8 cellular contexts compared by ENCODE assay signal in genomic region chr6:44003345-44004061, GRCh38.
A peak's percentile ranks its signal among the peaks of the same experiment; 100 is the strongest.
DNase-seq lines count a peak whose midpoint lies in the region; TF ChIP-seq lines count a peak whose summit lies in the region.
"Had no signal": no experiment of that assay in that cellular context is flagged by ENCODE, and none has a peak within 500 bp of the region (broad histone marks: within the 10 kb centered on the region; RNA-seq: fewer than 3 reads in every experiment).

No MANE protein-coding gene starts in this region.

- H3K9me2 ChIP-seq in GM23248 (ENCODE audit: insufficient read depth), result no peaks in the 10 kb centered on the region

- H3K27me3 Mint-ChIP-seq in brain, result peaks cover 2% of the 10 kb centered on the region
- H3K27me3 Mint-ChIP-seq in nephron progenitor cell (ENCODE audit: low read depth, poor library complexity), result peaks cover 55% of the 10 kb centered on the region

- TF ChIP-seq CTCF in brain (conservative IDR thresholded peaks at IDR 0.05), result no peak
- no peak for TF ChIP-seq CTCF in nephron progenitor cell (IDR thresholded peaks at IDR 0.05)

- no peaks in the 10 kb centered on the region for H3K79me2 ChIP-seq in GM23248 (ENCODE audit: insufficient read depth)

- H3K4me1 Mint-ChIP-seq in brain (peaks cover 81% of the 10 kb centered on the region), nephron progenitor cell (peaks cover 69% of the 10 kb centered on the region)

- DNase-seq in ELF-1 (ENCODE audit: low read depth, low spot score), result peak; percentile 61
- no peak for DNase-seq in GM23248
- DNase-seq in nephron progenitor cell, result no peak
- no peak for DNase-seq in epidermal melanocyte (ENCODE audit: insufficient read length, low spot score)
- DNase-seq in NCI-H510A (lab: John Stamatoyannopoulos, UW), result no peak
- no peak for DNase-seq in Ammon's horn (ENCODE audit: low spot score)
- DNase-seq: NCI-H510A treated with DMSO at 0.1 percent for 48 hours had no signal

- WGBS in GM23248 (ENCODE audit: low coverage in 1 of 2, low lambda C conversion rate in 2 of 2, missing lambda C conversion rate in 2 of 2), 2 experiments, result 95 to 97% methylated on average over 22 of the region's 22 CpGs

- no peaks in the 10 kb centered on the region for H3F3A ChIP-seq in GM23248 (ENCODE audit: insufficient read depth)

- H3K27ac Mint-ChIP-seq in brain (peak overlapping the region; percentile 72 to 95 (median 91)), nephron progenitor cell (no peak overlapping the region)

- H3K27ac ChIP-seq in GM23248, result no peak overlapping the region

- no peaks in the 10 kb centered on the region for H3K9me3 ChIP-seq in GM23248 (ENCODE audit: low read depth)

- H2AFZ ChIP-seq in GM23248, result peak overlapping the region; percentile 81; the same call in 1 of the 2 replicates

- H3K9me3 Mint-ChIP-seq in brain (peaks cover 0 to 9% (median 0%) of the 10 kb centered on the region in 5 experiments), nephron progenitor cell (peaks cover 9% of the 10 kb centered on the region)

- peaks cover 12% of the 10 kb centered on the region; the same call in 1 of the 2 replicates for H3K4me1 ChIP-seq in GM23248 (ENCODE audit: insufficient read depth)

- H3K4me2 ChIP-seq in GM23248 (ENCODE audit: unreplicated experiment), result peak overlapping the region; percentile 75

- H3K9ac ChIP-seq in GM23248, result peak overlapping the region; percentile 67

- in situ Hi-C loops in GM23248 (cut with MboI), result no loop called here

- H4K20me1 ChIP-seq in GM23248 (ENCODE audit: insufficient read depth), result no peaks in the 10 kb centered on the region

- H3K27me3 ChIP-seq in GM23248 (replicated peaks; ENCODE audit: insufficient read depth), result no peaks in the 10 kb centered on the region

- 0 out of 2 replicates have a peak overlapping the region, but pooled peaks have one; percentile 69 for H3K4me3 ChIP-seq in GM23248

- H3K4me3 Mint-ChIP-seq in brain (peak overlapping the region; percentile 63 to 78 (median 67)), nephron progenitor cell (peak overlapping the region; percentile 55)

- H3K36me3 ChIP-seq in GM23248 (ENCODE audit: low read depth), result no peaks in the 10 kb centered on the region

- H3K36me3 Mint-ChIP-seq in brain, result peaks cover 12% of the 10 kb centered on the region
- H3K36me3 Mint-ChIP-seq in nephron progenitor cell (ENCODE audit: low read depth), result no peaks in the 10 kb centered on the region
